15 cellular contexts compared by ENCODE assay signal in the genomic region with DNA sequence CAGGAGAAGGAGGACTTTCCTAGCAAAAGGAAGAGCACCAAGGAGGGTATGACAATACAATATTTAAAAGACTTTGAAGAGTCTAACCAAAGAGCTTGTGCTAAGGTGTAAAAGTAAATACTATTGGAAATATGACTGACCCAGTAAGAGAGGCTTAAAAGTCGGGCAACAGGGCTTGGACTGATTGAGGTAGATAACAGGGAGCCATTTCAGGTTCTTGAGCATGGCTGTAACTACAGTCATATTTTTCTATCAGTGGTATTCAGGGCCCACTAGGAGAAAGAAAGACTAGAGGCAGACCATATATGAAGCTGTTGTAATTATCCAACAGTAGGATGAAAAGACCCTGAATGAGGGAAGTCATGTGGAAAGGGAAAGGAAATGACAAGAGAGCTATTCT.
DNase-seq lines count a peak whose midpoint lies in the region; ATAC-seq and TF ChIP-seq lines count a peak whose summit lies in the region.
"Had no signal": no experiment of that assay in that cellular context is flagged by ENCODE, and none has a peak within 500 bp of the region (broad histone marks: within the 10 kb centered on the region; RNA-seq: fewer than 3 reads in every experiment).

No MANE protein-coding gene starts in this region.

- H3K27me3 ChIP-seq in OCI-LY1 (ENCODE audit: insufficient read depth, low read length): no peaks in the 10 kb centered on the region
- H3K27me3 ChIP-seq in neural progenitor cell: no peaks in the 10 kb centered on the region
- H3K27me3 ChIP-seq: foreskin keratinocyte, SJSA1 had no signal

- H3K27ac ChIP-seq in OCI-LY1 (ENCODE audit: low read depth, low read length, poor library complexity, severe bottlenecking) (peak overlapping the region; percentile 72), neural progenitor cell (no peak overlapping the region)
- H3K27ac ChIP-seq: foreskin keratinocyte, SJSA1 had no signal

- H3K79me2 ChIP-seq in OCI-LY1 (ENCODE audit: insufficient read depth, low read length) (no peaks in the 10 kb centered on the region), neural progenitor cell (ENCODE audit: low read depth) (peaks cover 8% of the 10 kb centered on the region)

- H3K9ac ChIP-seq in OCI-LY1 (ENCODE audit: low read length) (peak overlapping the region; percentile 67; the same call in 1 of the 2 replicates), neural progenitor cell (no peak overlapping the region)

- CTCF ChIA-PET in activated naive CD4-positive, alpha-beta T cell treated with anti-CD3 and anti-CD28 coated beads for 36 hours (lab: Charles Lee): interaction anchor here (0.6 to 1.3 kb wide), 5 partner anchors 19 to 183 kb away, joined by 3 to 6 read pairs (median 4); no protein-coding TSS in a partner anchor

- H4K20me1 ChIP-seq in OCI-LY1 (ENCODE audit: insufficient read depth, low read length): no peaks in the 10 kb centered on the region
- no peaks in the 10 kb centered on the region for H4K20me1 ChIP-seq in neural progenitor cell (ENCODE audit: low read depth)

- peak overlapping the region; percentile 77 for H3K4me3 Mint-ChIP-seq in activated naive CD4-positive, alpha-beta T cell treated with anti-CD3 and anti-CD28 coated beads for 36 hours
- peak overlapping the region; percentile 17 for H3K4me3 Mint-ChIP-seq in central memory CD8-positive, alpha-beta T cell
- peak overlapping the region in 1 of 2 donors; percentile 79 for H3K4me3 Mint-ChIP-seq in stimulated activated naive B cell treated with anti-CD40 and anti-IgM and Interleukin-4, amounts not matched to agents 10 μg/mL and 1 μg/mL and 100 μg/mL, for 72 hours
- no peak overlapping the region for H3K4me3 Mint-ChIP-seq in neural progenitor cell

- H3K27me3 Mint-ChIP-seq in activated naive CD4-positive, alpha-beta T cell treated with anti-CD3 and anti-CD28 coated beads for 36 hours (ENCODE audit: low read depth): no peaks in the 10 kb centered on the region
- H3K27me3 Mint-ChIP-seq in central memory CD8-positive, alpha-beta T cell: no peaks in the 10 kb centered on the region
- no peaks in the 10 kb centered on the region for H3K27me3 Mint-ChIP-seq in stimulated activated naive B cell treated with anti-CD40 and anti-IgM and Interleukin-4, amounts not matched to agents 10 μg/mL and 1 μg/mL and 100 μg/mL, for 72 hours
- no peaks in the 10 kb centered on the region for H3K27me3 Mint-ChIP-seq in neural progenitor cell (ENCODE audit: insufficient read depth, low read depth)

- no peaks in the 10 kb centered on the region for H3K9me3 Mint-ChIP-seq in activated naive CD4-positive, alpha-beta T cell treated with anti-CD3 and anti-CD28 coated beads for 36 hours
- H3K9me3 Mint-ChIP-seq in central memory CD8-positive, alpha-beta T cell: no peaks in the 10 kb centered on the region
- no peaks in the 10 kb centered on the region for H3K9me3 Mint-ChIP-seq in stimulated activated naive B cell treated with anti-CD40 and anti-IgM and Interleukin-4, amounts not matched to agents 10 μg/mL and 1 μg/mL and 100 μg/mL, for 72 hours
- H3K9me3 Mint-ChIP-seq in neural progenitor cell: no peaks in the 10 kb centered on the region

- TF ChIP-seq CTCF in OCI-LY1 (IDR thresholded peaks at IDR 0.05; ENCODE audit: low read length) (no peak), neural progenitor cell (IDR thresholded peaks at IDR 0.05) (no peak)

- H3K4me2 ChIP-seq in OCI-LY1 (ENCODE audit: low read length): peak overlapping the region; percentile 81
- no peak overlapping the region for H3K4me2 ChIP-seq in neural progenitor cell
- H3K4me2 ChIP-seq: smooth muscle cell had no signal

- no peak for DNase-seq in activated naive CD4-positive, alpha-beta T cell treated with anti-CD3 and anti-CD28 coated beads for 36 hours
- no peak for DNase-seq in activated naive CD4-positive, alpha-beta T cell treated with Interleukin-2 at 50 U/mL for 16 hours
- DNase-seq in central memory CD8-positive, alpha-beta T cell (ENCODE audit: low spot score in 2 of 2): no peak
- no peak for DNase-seq in stimulated activated naive B cell treated with anti-CD40 and anti-IgM and Interleukin-4, amounts not matched to agents 10 μg/mL and 1 μg/mL and 100 μg/mL, for 72 hours
- DNase-seq in DMS 273 (lab: John Stamatoyannopoulos, UW; ENCODE audit: unreplicated experiment) (no peak), neural progenitor cell (ENCODE audit: low spot score) (no peak)
- DNase-seq: foreskin keratinocyte, Karpas-422, NCI-H146, NCI-H446 treated with DMSO at 0.1 percent for 48 hours, posterior cingulate gyrus had no signal

- no peak overlapping the region for H2AFZ ChIP-seq in OCI-LY1 (ENCODE audit: low read length)
- H2AFZ ChIP-seq in neural progenitor cell (replicated peaks): no peak overlapping the region

- H3K36me3 Mint-ChIP-seq in activated naive CD4-positive, alpha-beta T cell treated with anti-CD3 and anti-CD28 coated beads for 36 hours (ENCODE audit: low read depth): peaks cover 6% of the 10 kb centered on the region
- H3K36me3 Mint-ChIP-seq in central memory CD8-positive, alpha-beta T cell (ENCODE audit: insufficient read depth): peaks cover 9% of the 10 kb centered on the region
- H3K36me3 Mint-ChIP-seq in stimulated activated naive B cell treated with anti-CD40 and anti-IgM and Interleukin-4, amounts not matched to agents 10 μg/mL and 1 μg/mL and 100 μg/mL, for 72 hours: peaks cover 9 to 10% of the 10 kb centered on the region in 2 donors
- H3K36me3 Mint-ChIP-seq in neural progenitor cell: peaks cover 5% of the 10 kb centered on the region

- H3K9me3 ChIP-seq in OCI-LY1 (ENCODE audit: low read length) (no peaks in the 10 kb centered on the region), neural progenitor cell (ENCODE audit: low read depth) (no peaks in the 10 kb centered on the region)
- H3K9me3 ChIP-seq: SJSA1 had no signal

- H3K9me2 ChIP-seq in OCI-LY1 (ENCODE audit: low read depth, low read length): no peaks in the 10 kb centered on the region

- H3K4me1 ChIP-seq in OCI-LY1 (ENCODE audit: insufficient read depth, low read length, severe bottlenecking) (peaks cover 32% of the 10 kb centered on the region), neural progenitor cell (no peaks in the 10 kb centered on the region)
- H3K4me1 ChIP-seq: foreskin keratinocyte had no signal

- no peak for ATAC-seq in central memory CD8-positive, alpha-beta T cell (replicated peaks; ENCODE audit: extremely low read depth, poor library complexity, severe bottlenecking)
- ATAC-seq in stimulated activated naive B cell treated with anti-CD40 and anti-IgM and Interleukin-4, amounts not matched to agents 10 μg/mL and 1 μg/mL and 100 μg/mL, for 72 hours (replicated peaks): no peak
- no peak for ATAC-seq in GM19035 (IDR thresholded peaks at IDR 0.05; ENCODE audit: unreplicated experiment)
- ATAC-seq: foreskin keratinocyte had no signal

- intact Hi-C loops in activated naive CD4-positive, alpha-beta T cell treated with anti-CD3 and anti-CD28 coated beads for 36 hours (cut with micrococcal nuclease): loop anchor here (1.0 to 2.0 kb wide), 4 partner anchors 49 to 179 kb away; a partner anchor contains a TSS

- H3K27ac Mint-ChIP-seq in activated naive CD4-positive, alpha-beta T cell treated with anti-CD3 and anti-CD28 coated beads for 36 hours: no peak overlapping the region
- H3K27ac Mint-ChIP-seq in central memory CD8-positive, alpha-beta T cell (ENCODE audit: low read depth): peak overlapping the region; percentile 44
- peak overlapping the region; percentile 67 for H3K27ac Mint-ChIP-seq in stimulated activated naive B cell treated with anti-CD40 and anti-IgM and Interleukin-4, amounts not matched to agents 10 μg/mL and 1 μg/mL and 100 μg/mL, for 72 hours
- H3K27ac Mint-ChIP-seq in neural progenitor cell: no peak overlapping the region

- H3F3A ChIP-seq in OCI-LY1 (ENCODE audit: insufficient read depth, low read length) (no peaks in the 10 kb centered on the region), neural progenitor cell (ENCODE audit: low read depth) (no peaks in the 10 kb centered on the region)

- peaks cover 33% of the 10 kb centered on the region for H3K4me1 Mint-ChIP-seq in activated naive CD4-positive, alpha-beta T cell treated with anti-CD3 and anti-CD28 coated beads for 36 hours (ENCODE audit: low read depth)
- peaks cover 32% of the 10 kb centered on the region for H3K4me1 Mint-ChIP-seq in central memory CD8-positive, alpha-beta T cell
- peaks cover 10 to 28% of the 10 kb centered on the region in 2 donors for H3K4me1 Mint-ChIP-seq in stimulated activated naive B cell treated with anti-CD40 and anti-IgM and Interleukin-4, amounts not matched to agents 10 μg/mL and 1 μg/mL and 100 μg/mL, for 72 hours
- H3K4me1 Mint-ChIP-seq in neural progenitor cell: peaks cover 25% of the 10 kb centered on the region

- H3K4me3 ChIP-seq in OCI-LY1 (ENCODE audit: low read depth, low read length, poor library complexity, severe bottlenecking): peak overlapping the region; percentile 51
- H3K4me3 ChIP-seq in neural progenitor cell: no peak overlapping the region
- H3K4me3 ChIP-seq: SJSA1, smooth muscle cell had no signal

- H3K36me3 ChIP-seq in OCI-LY1 (ENCODE audit: insufficient read depth, low read length) (no peaks in the 10 kb centered on the region), neural progenitor cell (no peaks in the 10 kb centered on the region)

Comparison
In these comparisons a context has a peak if more than half of its experiments do, and no peak if none do; other contexts are left out.
1. H3K27ac Mint-ChIP-seq: peak in central memory CD8-positive, alpha-beta T cell (single experiment) and stimulated activated naive B cell treated with anti-CD40 and anti-IgM and Interleukin-4, amounts not matched to agents 10 μg/mL and 1 μg/mL and 100 μg/mL, for 72 hours (single experiment); none in activated naive CD4-positive, alpha-beta T cell treated with anti-CD3 and anti-CD28 coated beads for 36 hours (single experiment) and neural progenitor cell (single experiment).